32 cellular contexts compared by ENCODE assay signal in genomic region chr9:21135736-21136135, GRCh38. TPM values are rescaled to one million over a fixed set of nuclear protein-coding genes. Genes with fewer than 3 reads are reported as not detected.
"Had no signal": no experiment of that assay in that cellular context is flagged by ENCODE, and none has a peak within 500 bp of the region (broad histone marks: within the 10 kb centered on the region; RNA-seq: fewer than 3 reads in every experiment).

No MANE protein-coding gene starts in this region.

- H3K4me3 Mint-ChIP-seq: mesothelial cell of epicardium; naive thymus-derived CD4-positive, alpha-beta T cell; nephron; stimulated activated naive B cell treated with anti-CD40 and anti-IgM and Interleukin-4, amounts not matched to agents 10 μg/mL and 1 μg/mL and 100 μg/mL, for 72 hours; stimulated activated naive CD8-positive, alpha-beta T cell treated with anti-CD3 and anti-CD28 coated beads, Interleukin-15, Interleukin-2, amounts not matched to agents 100 ng/mL and 50 ng/mL, for 24 hours had no signal

- H3K4me1 ChIP-seq: gastrocnemius medialis, left lung, psoas muscle, tibial nerve, upper lobe of left lung had no signal

- H3K4me3 ChIP-seq: dorsolateral prefrontal cortex, gastrocnemius medialis, left lung, ovary, psoas muscle, thoracic aorta, tibial nerve, upper lobe of left lung had no signal

- H3K27me3 Mint-ChIP-seq: stimulated activated naive CD8-positive, alpha-beta T cell treated with anti-CD3 and anti-CD28 coated beads, Interleukin-15, Interleukin-2, amounts not matched to agents 100 ng/mL and 50 ng/mL, for 24 hours had no signal

- H3K27me3 ChIP-seq: dorsolateral prefrontal cortex, gastrocnemius medialis, left lung, ovary, tibial nerve, upper lobe of left lung had no signal

- H3K36me3 Mint-ChIP-seq: mesothelial cell of epicardium; stimulated activated naive B cell treated with anti-CD40 and anti-IgM and Interleukin-4, amounts not matched to agents 10 μg/mL and 1 μg/mL and 100 μg/mL, for 72 hours had no signal

- H3K4me1 Mint-ChIP-seq: mesothelial cell of epicardium; nephron; stimulated activated naive B cell treated with anti-CD40 and anti-IgM and Interleukin-4, amounts not matched to agents 10 μg/mL and 1 μg/mL and 100 μg/mL, for 72 hours had no signal

- H3K9me3 ChIP-seq: gastrocnemius medialis, left lung, ovary, psoas muscle, thoracic aorta, tibial nerve, upper lobe of left lung had no signal

- H3K36me3 ChIP-seq: gastrocnemius medialis, left lung, ovary, thoracic aorta, tibial nerve, upper lobe of left lung had no signal

- H3K9me3 Mint-ChIP-seq: mesothelial cell of epicardium; nephron; stimulated activated naive B cell treated with anti-CD40 and anti-IgM and Interleukin-4, amounts not matched to agents 10 μg/mL and 1 μg/mL and 100 μg/mL, for 72 hours; stimulated activated naive CD8-positive, alpha-beta T cell treated with anti-CD3 and anti-CD28 coated beads, Interleukin-15, Interleukin-2, amounts not matched to agents 100 ng/mL and 50 ng/mL, for 24 hours had no signal

- H3K27ac Mint-ChIP-seq: mesothelial cell of epicardium; naive thymus-derived CD4-positive, alpha-beta T cell; nephron; stimulated activated naive B cell treated with anti-CD40 and anti-IgM and Interleukin-4, amounts not matched to agents 10 μg/mL and 1 μg/mL and 100 μg/mL, for 72 hours; stimulated activated naive CD8-positive, alpha-beta T cell treated with anti-CD3 and anti-CD28 coated beads, Interleukin-15, Interleukin-2, amounts not matched to agents 100 ng/mL and 50 ng/mL, for 24 hours had no signal

- H3K27ac ChIP-seq: dorsolateral prefrontal cortex, epithelial cell of prostate, gastrocnemius medialis, left lung, ovary, psoas muscle, thoracic aorta, tibial nerve, upper lobe of left lung had no signal

- DNase-seq: dorsolateral prefrontal cortex; effector CD4-positive, alpha-beta T cell; foreskin fibroblast; gastrocnemius medialis; head of caudate nucleus; kidney; left cardiac atrium; left lung; mesenchymal stem cell; naive thymus-derived CD4-positive, alpha-beta T cell; occipital lobe; ovary; posterior cingulate gyrus; psoas muscle; right cardiac atrium; small intestine; stimulated activated CD4-positive, alpha-beta T cell treated with anti-CD3 and anti-CD28 coated beads, Interleukin-15, amount 100 ng/mL, for 24 hours; stimulated activated CD4-positive, alpha-beta T cell treated with anti-CD3 and anti-CD28 coated beads, Interleukin-2, amount 100 ng/mL, for 48 hours; stimulated activated naive B cell treated with anti-CD40 and anti-IgM and Interleukin-4, amounts not matched to agents 10 μg/mL and 1 μg/mL and 100 μg/mL, for 72 hours; upper lobe of left lung had no signal

RNA-seq across cellular contexts. Expression of gene IFNW1, which starts 5.9 kb away (rescaled TPM):
- total RNA-seq: dorsolateral prefrontal cortex; esophagus mucosa; gastrocnemius medialis; glomerular endothelial cell; kidney; left cardiac atrium; left lung; lower leg skin; lung microvascular endothelial cell; mesothelial cell of epicardium; mucosa of gallbladder; naive thymus-derived CD4-positive, alpha-beta T cell; occipital lobe; ovary; psoas muscle; renal cortical epithelial cell; right cardiac atrium; thoracic aorta; tibial nerve; upper lobe of left lung had no signal
- polyA plus RNA-seq: naive thymus-derived CD4-positive, alpha-beta T cell; ovary; psoas muscle; right cardiac atrium; small intestine had no signal

RNA-seq across cellular contexts. Expression of gene IFNA21, which starts 30.7 kb away (rescaled TPM):
- total RNA-seq: dorsolateral prefrontal cortex; esophagus mucosa; gastrocnemius medialis; glomerular endothelial cell; kidney; left cardiac atrium; left lung; lower leg skin; lung microvascular endothelial cell; mesothelial cell of epicardium; mucosa of gallbladder; naive thymus-derived CD4-positive, alpha-beta T cell; occipital lobe; ovary; psoas muscle; renal cortical epithelial cell; right cardiac atrium; thoracic aorta; tibial nerve; upper lobe of left lung had no signal
- polyA plus RNA-seq: naive thymus-derived CD4-positive, alpha-beta T cell; ovary; psoas muscle; right cardiac atrium; small intestine had no signal

RNA-seq across cellular contexts. Expression of gene IFNA4, which starts 51.7 kb away (rescaled TPM):
- total RNA-seq: dorsolateral prefrontal cortex; esophagus mucosa; gastrocnemius medialis; glomerular endothelial cell; kidney; left cardiac atrium; left lung; lower leg skin; lung microvascular endothelial cell; mesothelial cell of epicardium; mucosa of gallbladder; naive thymus-derived CD4-positive, alpha-beta T cell; occipital lobe; ovary; psoas muscle; renal cortical epithelial cell; right cardiac atrium; thoracic aorta; tibial nerve had no signal
- polyA plus RNA-seq: naive thymus-derived CD4-positive, alpha-beta T cell; ovary; psoas muscle; right cardiac atrium; small intestine had no signal

RNA-seq across cellular contexts. Expression of gene IFNB1, which starts 58.0 kb away (rescaled TPM):
- total RNA-seq: dorsolateral prefrontal cortex; esophagus mucosa; gastrocnemius medialis; glomerular endothelial cell; kidney; left cardiac atrium; left lung; lower leg skin; lung microvascular endothelial cell; mesothelial cell of epicardium; mucosa of gallbladder; naive thymus-derived CD4-positive, alpha-beta T cell; occipital lobe; ovary; psoas muscle; renal cortical epithelial cell; right cardiac atrium; thoracic aorta; tibial nerve; upper lobe of left lung had no signal
- polyA plus RNA-seq: naive thymus-derived CD4-positive, alpha-beta T cell; ovary; psoas muscle; right cardiac atrium; small intestine had no signal
